ENCODE assay signal across 8 cellular contexts in genomic region chr3:156816091-156816793, GRCh38. TPM values are rescaled to one million over a fixed set of nuclear protein-coding genes. Genes with fewer than 3 reads are reported as not detected.
DNase-seq lines count a peak whose midpoint lies in the region; ATAC-seq and TF ChIP-seq lines count a peak whose summit lies in the region.

No MANE protein-coding gene starts in this region.

- H3K36me3 ChIP-seq in MG63: no peaks in the 10 kb centered on the region

- no peaks in the 10 kb centered on the region for H3K27me3 ChIP-seq in MG63

- peak overlapping the region; percentile 82 to 97 for H3K4me3 Mint-ChIP-seq in activated T-cell treated with anti-CD3 and anti-CD28 coated beads, Interleukin-2, amount 50 U/mL, for 72 hours

- DNase-seq in ELF-1 (ENCODE audit: low read depth, low spot score) (peak; percentile 67), MG63 (peak; percentile 85), fibroblast of pulmonary artery (ENCODE audit: low read depth) (peak; percentile 57), omental fat pad (ENCODE audit: low spot score) (no peak), DMS79 (lab: John Stamatoyannopoulos, UW) (no peak), NCI-H345 treated with DMSO at 0.1 percent for 48 hours (lab: John Stamatoyannopoulos, UW; ENCODE audit: unreplicated experiment) (no peak)
- DNase-seq in activated T-cell treated with anti-CD3 and anti-CD28 coated beads, Interleukin-2, amount 50 U/mL, for 72 hours: peak; percentile 41 to 66

- H3K27ac Mint-ChIP-seq in activated T-cell treated with anti-CD3 and anti-CD28 coated beads, Interleukin-2, amount 50 U/mL, for 72 hours: no peak overlapping the region

- H3K4me3 ChIP-seq in MG63: peak overlapping the region; percentile 54
- peak overlapping the region; percentile 52 for H3K4me3 ChIP-seq in fibroblast of pulmonary artery (replicated peaks; ENCODE audit: low read depth, low read length)

- H3K9me3 Mint-ChIP-seq in activated T-cell treated with anti-CD3 and anti-CD28 coated beads, Interleukin-2, amount 50 U/mL, for 72 hours: no peaks in the 10 kb centered on the region

- TF ChIP-seq CTCF in fibroblast of pulmonary artery (IDR thresholded peaks at IDR 0.05; ENCODE audit: low read length, missing control alignments) (no peak), omental fat pad (IDR thresholded peaks at IDR 0.05) (no peak)

- no peaks in the 10 kb centered on the region for H3K27me3 Mint-ChIP-seq in activated T-cell treated with anti-CD3 and anti-CD28 coated beads, Interleukin-2, amount 50 U/mL, for 72 hours (ENCODE audit: low read depth)

- peak; percentile 21 for ATAC-seq in GM21576 (IDR thresholded peaks at IDR 0.05; ENCODE audit: unreplicated experiment)
- peak; percentile 46 to 47 for ATAC-seq in activated T-cell treated with anti-CD3 and anti-CD28 coated beads, Interleukin-2, amount 50 U/mL, for 72 hours (replicated peaks in 1 of 2)
- peak; percentile 73 for ATAC-seq in omental fat pad (ENCODE audit: low FRiP score)

- H3K4me1 Mint-ChIP-seq in activated T-cell treated with anti-CD3 and anti-CD28 coated beads, Interleukin-2, amount 50 U/mL, for 72 hours (ENCODE audit: low read depth): peaks cover 61% of the 10 kb centered on the region

- peaks cover 0 to 5% of the 10 kb centered on the region in 2 donors for H3K36me3 Mint-ChIP-seq in activated T-cell treated with anti-CD3 and anti-CD28 coated beads, Interleukin-2, amount 50 U/mL, for 72 hours (ENCODE audit: insufficient read depth in 2 of 2)

- no peaks in the 10 kb centered on the region for H3K9me3 ChIP-seq in MG63

RNA-seq across cellular contexts. Expression of gene LEKR1, which starts 9.9 kb away (rescaled TPM):
- 1.6 TPM in 1 of 2 replicates, not detected in the other for total RNA-seq in MG63 (2014; rRNA removed; shearing (Covaris generic); ENCODE audit: low replicate concordance)
- 1 to 10 TPM; 1.0 to 1.7 TPM for total RNA-seq in activated T-cell treated with anti-CD3 and anti-CD28 coated beads, Interleukin-2, amount 50 U/mL, for 72 hours
- total RNA-seq in omental fat pad: 1 to 10 TPM in 1 of 4 donors, not detected in 3; 1.7 TPM

Comparison
In these comparisons a context has a peak if more than half of its experiments do, and no peak if none do; other contexts are left out.
1. DNase-seq: peak in ELF-1 (single experiment), MG63 (single experiment), activated T-cell treated with anti-CD3 and anti-CD28 coated beads, Interleukin-2, amount 50 U/mL, for 72 hours (2 of 2) and fibroblast of pulmonary artery (single experiment); none in omental fat pad (single experiment), DMS79 (single experiment) and NCI-H345 treated with DMSO at 0.1 percent for 48 hours (single experiment).
2. ATAC-seq: peak in every context shown above with its lines; median percentile 73 in omental fat pad; 46 in activated T-cell treated with anti-CD3 and anti-CD28 coated beads, Interleukin-2, amount 50 U/mL, for 72 hours; 21 in GM21576.